In the genomic region with DNA sequence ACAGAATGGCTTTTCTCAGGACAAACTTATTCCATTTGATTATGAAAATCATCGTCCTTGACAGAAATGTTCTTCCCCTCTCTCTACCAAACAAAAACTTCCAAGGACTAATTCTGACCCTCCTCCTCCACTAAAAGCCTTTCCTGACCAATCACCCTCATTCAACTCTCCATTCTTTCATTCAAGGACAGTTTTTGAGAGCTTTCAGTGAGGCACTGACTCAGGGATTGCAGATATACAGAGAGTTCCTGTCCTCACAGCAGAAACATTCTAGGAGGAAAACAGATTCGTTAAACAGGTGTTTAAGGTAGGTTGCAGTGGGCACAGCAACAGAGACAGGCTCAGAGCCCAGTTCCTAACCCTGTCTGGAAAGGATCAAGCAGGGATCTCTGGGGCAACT, we compare ENCODE assay signal across 14 cellular contexts. TPM values are rescaled to one million over a fixed set of nuclear protein-coding genes. Genes with fewer than 3 reads are reported as not detected.
DNase-seq lines count a peak whose midpoint lies in the region; ATAC-seq and TF ChIP-seq lines count a peak whose summit lies in the region.
"Had no signal": no experiment of that assay in that cellular context is flagged by ENCODE, and none has a peak within 500 bp of the region (broad histone marks: within the 10 kb centered on the region; RNA-seq: fewer than 3 reads in every experiment).

No MANE protein-coding gene starts in this region.

- no peak for DNase-seq in activated naive CD8-positive, alpha-beta T cell treated with anti-CD3 and anti-CD28 coated beads for 36 hours
- DNase-seq in MG63 (no peak), glutamatergic neuron (no peak), thyroid gland (no peak), head of caudate nucleus (no peak)
- no peak for DNase-seq in stimulated activated CD4-positive, alpha-beta T cell treated with anti-CD3 and anti-CD28 coated beads, Interleukin-15, amount 100 ng/mL, for 24 hours
- DNase-seq: dorsolateral prefrontal cortex, NCI-H146, NCI-H446 treated with DMSO at 0.1 percent for 48 hours had no signal

- WGBS in thyroid gland, 2 donors = 34 to 43% methylated on average over 2 of the region's 2 CpGs

- no peak for TF ChIP-seq POLR2A in thyroid gland (IDR thresholded peaks at IDR 0.05)

- TF ChIP-seq CTCF in glutamatergic neuron (IDR thresholded peaks at IDR 0.05; ENCODE audit: partially characterized antibody, unreplicated experiment) (no peak), thyroid gland (IDR thresholded peaks at IDR 0.05) (no peak)

- no peaks in the 10 kb centered on the region for H3K9me3 Mint-ChIP-seq in activated naive CD8-positive, alpha-beta T cell (ENCODE audit: low read depth)
- peaks cover 3% of the 10 kb centered on the region for H3K9me3 Mint-ChIP-seq in activated naive CD8-positive, alpha-beta T cell treated with anti-CD3 and anti-CD28 coated beads for 36 hours
- H3K9me3 Mint-ChIP-seq in glutamatergic neuron (ENCODE audit: unreplicated experiment) = peaks cover 42% of the 10 kb centered on the region
- no peaks in the 10 kb centered on the region for H3K9me3 Mint-ChIP-seq in stimulated activated memory B cell treated with anti-CD40 and anti-IgM and Interleukin-4, amounts not matched to agents 10 μg/mL and 1 μg/mL and 100 μg/mL, for 72 hours
- H3K9me3 Mint-ChIP-seq: memory B cell had no signal

- no peaks in the 10 kb centered on the region for H3K27me3 ChIP-seq in MG63
- no peaks in the 10 kb centered on the region for H3K27me3 ChIP-seq in thyroid gland
- H3K27me3 ChIP-seq: dorsolateral prefrontal cortex had no signal

- H3K36me3 Mint-ChIP-seq in activated naive CD8-positive, alpha-beta T cell = no peaks in the 10 kb centered on the region
- peaks cover 8% of the 10 kb centered on the region for H3K36me3 Mint-ChIP-seq in activated naive CD8-positive, alpha-beta T cell treated with anti-CD3 and anti-CD28 coated beads for 36 hours
- H3K36me3 Mint-ChIP-seq in glutamatergic neuron (ENCODE audit: unreplicated experiment) = no peaks in the 10 kb centered on the region
- H3K36me3 Mint-ChIP-seq in stimulated activated memory B cell treated with anti-CD40 and anti-IgM and Interleukin-4, amounts not matched to agents 10 μg/mL and 1 μg/mL and 100 μg/mL, for 72 hours = no peaks in the 10 kb centered on the region
- H3K36me3 Mint-ChIP-seq: memory B cell had no signal

- H3K27me3 Mint-ChIP-seq in activated naive CD8-positive, alpha-beta T cell = no peaks in the 10 kb centered on the region
- peaks cover 22% of the 10 kb centered on the region for H3K27me3 Mint-ChIP-seq in activated naive CD8-positive, alpha-beta T cell treated with anti-CD3 and anti-CD28 coated beads for 36 hours
- peaks cover 29% of the 10 kb centered on the region for H3K27me3 Mint-ChIP-seq in glutamatergic neuron (ENCODE audit: unreplicated experiment)
- peaks cover 10% of the 10 kb centered on the region for H3K27me3 Mint-ChIP-seq in stimulated activated memory B cell treated with anti-CD40 and anti-IgM and Interleukin-4, amounts not matched to agents 10 μg/mL and 1 μg/mL and 100 μg/mL, for 72 hours

- H3K9me3 ChIP-seq in MG63 (no peaks in the 10 kb centered on the region), thyroid gland (no peaks in the 10 kb centered on the region)
- H3K9me3 ChIP-seq: thoracic aorta had no signal

- H3K4me3 Mint-ChIP-seq in activated naive CD8-positive, alpha-beta T cell = peak overlapping the region; percentile 8
- H3K4me3 Mint-ChIP-seq in activated naive CD8-positive, alpha-beta T cell treated with anti-CD3 and anti-CD28 coated beads for 36 hours = no peak overlapping the region
- peak overlapping the region; percentile 58 for H3K4me3 Mint-ChIP-seq in glutamatergic neuron (ENCODE audit: unreplicated experiment)
- no peak overlapping the region for H3K4me3 Mint-ChIP-seq in stimulated activated memory B cell treated with anti-CD40 and anti-IgM and Interleukin-4, amounts not matched to agents 10 μg/mL and 1 μg/mL and 100 μg/mL, for 72 hours
- H3K4me3 Mint-ChIP-seq: memory B cell had no signal

- H3K4me3 ChIP-seq in MG63 (peak overlapping the region; percentile 55), thyroid gland (replicated peaks in 1 of 3) (no peak overlapping the region)

- peaks cover 45% of the 10 kb centered on the region for H3K4me1 Mint-ChIP-seq in activated naive CD8-positive, alpha-beta T cell (ENCODE audit: low read depth)
- H3K4me1 Mint-ChIP-seq in activated naive CD8-positive, alpha-beta T cell treated with anti-CD3 and anti-CD28 coated beads for 36 hours = peaks cover 47% of the 10 kb centered on the region
- peaks cover 8% of the 10 kb centered on the region for H3K4me1 Mint-ChIP-seq in glutamatergic neuron (ENCODE audit: low read depth, unreplicated experiment)
- H3K4me1 Mint-ChIP-seq in stimulated activated memory B cell treated with anti-CD40 and anti-IgM and Interleukin-4, amounts not matched to agents 10 μg/mL and 1 μg/mL and 100 μg/mL, for 72 hours = peaks cover 38% of the 10 kb centered on the region

- H3K36me3 ChIP-seq in MG63 (no peaks in the 10 kb centered on the region), thyroid gland (no peaks in the 10 kb centered on the region)
- H3K36me3 ChIP-seq: thoracic aorta had no signal

- peak overlapping the region; percentile 34 to 87 (median 42) for H3K27ac ChIP-seq in thyroid gland

- ATAC-seq in stimulated activated memory B cell treated with anti-CD40 and anti-IgM and Interleukin-4, amounts not matched to agents 10 μg/mL and 1 μg/mL and 100 μg/mL, for 72 hours = no peak

- intact Hi-C loops in thyroid gland (cut with DNase I) (loop anchor here (10.0 kb wide), 2 partner anchors 62 to 112 kb away; a partner anchor contains a TSS), head of caudate nucleus (cut with DNase I) (loop anchor here (5.0 kb wide), 1 partner anchor 64 kb away; a partner anchor contains a TSS)

- peaks cover 0 to 10% of the 10 kb centered on the region in 2 donors for H3K4me1 ChIP-seq in thyroid gland

- H3K27ac Mint-ChIP-seq in activated naive CD8-positive, alpha-beta T cell = peak overlapping the region; percentile 28
- no peak overlapping the region for H3K27ac Mint-ChIP-seq in activated naive CD8-positive, alpha-beta T cell treated with anti-CD3 and anti-CD28 coated beads for 36 hours
- H3K27ac Mint-ChIP-seq in glutamatergic neuron (ENCODE audit: unreplicated experiment) = no peak overlapping the region
- H3K27ac Mint-ChIP-seq in stimulated activated memory B cell treated with anti-CD40 and anti-IgM and Interleukin-4, amounts not matched to agents 10 μg/mL and 1 μg/mL and 100 μg/mL, for 72 hours = no peak overlapping the region
- H3K27ac Mint-ChIP-seq: memory B cell had no signal

RNA-seq across cellular contexts. Expression of a gene that starts 41.5 kb away (rescaled TPM):
- not detected for total RNA-seq in activated naive CD8-positive, alpha-beta T cell treated with anti-CD3 and anti-CD28 coated beads for 36 hours
- not detected in 2 replicates for total RNA-seq in MG63 (2014; rRNA removed; shearing (Covaris generic); ENCODE audit: low replicate concordance)
- total RNA-seq in glutamatergic neuron (ENCODE audit: unreplicated experiment) (not detected), thyroid gland (not detected)
- total RNA-seq: posterior vena cava, thoracic aorta had no signal

RNA-seq across cellular contexts. Expression of a gene that starts 49.5 kb away (rescaled TPM):
- not detected for total RNA-seq in activated naive CD8-positive, alpha-beta T cell treated with anti-CD3 and anti-CD28 coated beads for 36 hours
- not detected in 2 replicates for total RNA-seq in MG63 (2014; rRNA removed; shearing (Covaris generic); ENCODE audit: low replicate concordance)
- total RNA-seq in glutamatergic neuron (ENCODE audit: unreplicated experiment) (not detected), thyroid gland (not detected)
- total RNA-seq: dorsolateral prefrontal cortex, posterior vena cava, thoracic aorta had no signal

Comparison
In these comparisons a context has a peak if more than half of its experiments do, and no peak if none do; other contexts are left out.
1. H3K4me3 Mint-ChIP-seq: peak in activated naive CD8-positive, alpha-beta T cell (single experiment) and glutamatergic neuron (single experiment); none in activated naive CD8-positive, alpha-beta T cell treated with anti-CD3 and anti-CD28 coated beads for 36 hours (single experiment) and stimulated activated memory B cell treated with anti-CD40 and anti-IgM and Interleukin-4, amounts not matched to agents 10 μg/mL and 1 μg/mL and 100 μg/mL, for 72 hours (single experiment).